ENCODE assay signal across 21 cellular contexts in genomic region chr2:82694431-82694830, GRCh38.
"Had no signal": no experiment of that assay in that cellular context is flagged by ENCODE, and none has a peak within 500 bp of the region (broad histone marks: within the 10 kb centered on the region; RNA-seq: fewer than 3 reads in every experiment).

No MANE protein-coding gene starts in this region.

- H3K4me1 ChIP-seq: Peyer's patch, SJCRH30 had no signal

- H3K27ac ChIP-seq: PC-9, Peyer's patch, SJCRH30 had no signal

- H3K4me2 ChIP-seq: PC-9 had no signal

- H3K27me3 ChIP-seq: MG63, Peyer's patch, SJCRH30 had no signal

- H3K4me3 ChIP-seq: MG63, PC-9, Peyer's patch, SJCRH30 had no signal

- H3K36me3 ChIP-seq: MG63, Peyer's patch, SJCRH30 had no signal

- DNase-seq: KBM-7; MG63; NCI-H1092; NCI-H1436; NCI-H187; NCI-H2029; NCI-H2081 treated with DMSO at 0.1 percent for 48 hours; NCI-H2171; NCI-H226; NCI-H446; NCI-H510A; NCI-H524 treated with DMSO at 0.1 percent for 48 hours; NCI-H69; NCI-H774; NK-92 treated with Interleukin-12 subunit alpha and Interleukin-12 subunit beta, amount 100 ng/mL, for 24 hours; PC-9; Peyer's patch; SHP77 treated with DMSO at 0.1 percent for 48 hours; SJCRH30 had no signal

- H3K9me3 ChIP-seq: MG63, Peyer's patch, SJCRH30 had no signal

- ATAC-seq: Right ventricle myocardium inferior, SK-N-SH treated with all-trans-retinoic acid at 6 μM for 48 hours had no signal

- H2AFZ ChIP-seq: PC-9 had no signal
